11 cellular contexts compared by ENCODE assay signal in the genomic region with DNA sequence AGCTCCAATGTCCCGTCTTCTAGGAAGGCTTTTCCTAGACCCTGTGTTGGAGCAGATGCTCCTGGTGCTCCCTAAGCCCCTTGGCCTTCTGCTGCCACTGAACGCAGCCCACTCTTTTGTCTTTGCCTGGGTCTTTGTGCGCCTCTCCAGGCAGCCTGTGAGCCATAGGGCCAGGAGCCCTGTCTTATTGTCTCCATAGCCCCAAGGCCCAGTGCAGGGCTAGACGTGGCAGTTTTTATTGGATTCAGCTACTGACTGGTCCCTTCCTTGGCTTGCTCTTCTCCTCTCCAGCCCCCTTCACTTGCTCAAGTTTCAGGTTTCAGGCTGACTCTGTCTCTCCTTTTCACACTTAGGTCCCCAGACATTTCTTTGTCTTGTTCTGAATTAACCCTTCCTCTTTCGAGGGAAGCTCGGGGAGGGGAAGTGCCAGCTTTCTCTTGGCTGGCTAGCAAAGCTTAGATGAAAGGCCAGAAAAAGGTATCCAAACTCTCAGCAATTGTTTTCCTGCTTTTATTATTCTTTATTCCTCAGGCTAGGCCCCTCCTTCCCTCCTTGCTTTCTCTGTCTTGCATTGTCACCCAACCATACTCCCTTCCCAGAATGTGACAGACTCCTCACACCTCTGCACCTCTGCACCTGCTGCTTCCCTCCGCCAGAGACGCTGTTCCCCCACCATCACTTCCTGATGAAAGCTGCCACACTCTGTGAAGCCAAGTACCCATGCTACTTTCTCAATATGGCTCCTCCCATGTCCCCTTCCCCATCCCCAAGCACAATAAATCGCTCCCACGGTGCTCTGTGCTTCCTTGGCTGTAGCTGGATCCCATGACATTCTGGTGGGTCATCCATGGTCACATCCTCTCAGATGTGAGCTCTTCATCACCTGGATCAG.
A peak's percentile ranks its signal among the peaks of the same experiment; 100 is the strongest.
DNase-seq lines count a peak whose midpoint lies in the region; ATAC-seq, FAIRE-seq and TF ChIP-seq lines count a peak whose summit lies in the region.
"Had no signal": no experiment of that assay in that cellular context is flagged by ENCODE, and none has a peak within 500 bp of the region (broad histone marks: within the 10 kb centered on the region; RNA-seq: fewer than 3 reads in every experiment).

No MANE protein-coding gene starts in this region.

- no peak overlapping the region for H3K23ac ChIP-seq in H1 (ENCODE audit: insufficient read length)

- CTCF ChIA-PET in H1 (lab: Charles Lee; ENCODE audit: partially characterized antibody): interaction anchor here (0.6 to 3.9 kb wide), 30 partner anchors 8 to 531 kb away, joined by 3 to 24 read pairs (median 3); a partner anchor contains a TSS

- no peaks in the 10 kb centered on the region for H3K79me2 ChIP-seq in H1 (ENCODE audit: control insufficient read depth in 1 of 2, insufficient read depth in 2 of 2, low read length in 2 of 2)

- DNase-seq in GM12864 (ENCODE audit: low read depth) (peak; percentile 53), H1 (ENCODE audit: low read depth in 1 of 2, low spot score in 2 of 2) (no peak), right lobe of liver (no peak), foreskin melanocyte (no peak), thyroid gland (no peak), HK-2 (ENCODE audit: unreplicated experiment) (no peak)
- DNase-seq: EL had no signal

- H2BK120ac ChIP-seq in H1 (replicated peaks; ENCODE audit: low read depth, low read length): no peak overlapping the region

- H4K5ac ChIP-seq in H1 (ENCODE audit: insufficient read length, low read depth, low read length): no peak overlapping the region

- no peaks in the 10 kb centered on the region for H3K23me2 ChIP-seq in H1 (ENCODE audit: low read depth, low read length)

- no peaks in the 10 kb centered on the region for H3K9me3 ChIP-seq in H1 (ENCODE audit: insufficient read depth in 2 of 2, low read depth in 1 of 2, low read length in 1 of 2)
- no peaks in the 10 kb centered on the region for H3K9me3 ChIP-seq in right lobe of liver
- H3K9me3 ChIP-seq in thyroid gland: no peaks in the 10 kb centered on the region

- no peak overlapping the region for H3K14ac ChIP-seq in H1 (ENCODE audit: insufficient read length)

- H3K79me1 ChIP-seq in H1 (ENCODE audit: low read depth, low read length): no peaks in the 10 kb centered on the region

- H3K27me3 ChIP-seq in H1 (replicated peaks in 1 of 4; ENCODE audit: control insufficient read depth in 3 of 4, extremely low read depth in 1 of 4, insufficient read depth in 3 of 4, low read length in 3 of 4): peaks cover 0 to 2% (median 0%) of the 10 kb centered on the region in 4 experiments; a peak in 1 of 7 replicates
- H3K27me3 ChIP-seq in right lobe of liver: no peaks in the 10 kb centered on the region
- H3K27me3 ChIP-seq in thyroid gland: no peaks in the 10 kb centered on the region

- no peak overlapping the region for H4K8ac ChIP-seq in H1 (ENCODE audit: extremely low read depth, insufficient read depth, low read length)

- H3K4ac ChIP-seq in H1 (replicated peaks; ENCODE audit: insufficient read length, low read depth, low read length): no peak overlapping the region

- peak overlapping the region; percentile 42; the same call in 1 of the 2 replicates for H2BK12ac ChIP-seq in H1 (ENCODE audit: low read depth, low read length)

- no peaks in the 10 kb centered on the region for H4K20me1 ChIP-seq in H1 (replicated peaks in 1 of 2; ENCODE audit: control insufficient read depth in 1 of 2, insufficient read depth in 2 of 2, low read length in 2 of 2)

- 87% methylated on average over 10 of the region's 10 CpGs; no CpG with 5 or more reads in 1 of the 2 experiments for WGBS in H1 (ENCODE audit: extremely low coverage in 1 of 2, insufficient coverage in 1 of 2, insufficient read length in 1 of 2, insufficient replicate concordance in 2 of 2, low coverage in 1 of 2, low lambda C conversion rate in 2 of 2, missing lambda C conversion rate in 1 of 2), 2 experiments
- whole genome bisulfite sequencing in right lobe of liver (ENCODE audit: insufficient coverage, low coverage, low lambda C conversion rate, missing lambda C conversion rate): 80% methylated on average over 8 of the region's 10 CpGs
- WGBS in thyroid gland, 2 donors: 77 to 93% methylated on average over 10 of the region's 10 CpGs

- H3K27ac ChIP-seq in H1 (ENCODE audit: low read depth, low read length) (no peak overlapping the region), right lobe of liver (no peak overlapping the region), thyroid gland (no peak overlapping the region)
- H3K27ac ChIP-seq: VCaP had no signal

- peak overlapping the region; percentile 43; the same call in 1 of the 2 replicates for H3K18ac ChIP-seq in H1 (ENCODE audit: extremely low read depth, low read length)

- TF ChIP-seq RAD21 in H1 (IDR thresholded peaks at IDR 0.05 in 1 of 2, conservative IDR thresholded peaks at IDR 0.05 in 1 of 2; ENCODE audit: low read depth in 2 of 2, low read length in 2 of 2): peak; percentile 41 to 55

- TF ChIP-seq POLR2A in H1 (IDR thresholded peaks at IDR 0.05; ENCODE audit: control extremely low read depth in 1 of 2, low read depth in 2 of 2, low read length in 2 of 2): no peak
- TF ChIP-seq POLR2A in right lobe of liver (IDR thresholded peaks at IDR 0.05): no peak
- TF ChIP-seq POLR2A in thyroid gland (IDR thresholded peaks at IDR 0.05): no peak

- no peak overlapping the region for H3K4me2 ChIP-seq in H1 (ENCODE audit: insufficient read depth in 1 of 2, low read depth in 2 of 2, low read length in 2 of 2)

- H3K56ac ChIP-seq in H1 (replicated peaks; ENCODE audit: insufficient read length, low read depth, low read length): no peak overlapping the region

- no peak overlapping the region for H2AK5ac ChIP-seq in H1 (ENCODE audit: low read depth, low read length)

- H4K91ac ChIP-seq in H1 (replicated peaks; ENCODE audit: insufficient read length, low read length): peak overlapping the region; percentile 32

- H3K4me1 ChIP-seq in H1 (replicated peaks in 1 of 4; ENCODE audit: control insufficient read depth in 3 of 4, insufficient read depth in 4 of 4, low read length in 3 of 4) (peaks cover 0 to 6% (median 0%) of the 10 kb centered on the region in 4 experiments; a peak in 3 of 7 replicates), right lobe of liver (peaks cover 0 to 43% (median 15%) of the 10 kb centered on the region in 4 donors), thyroid gland (peaks cover 14 to 20% of the 10 kb centered on the region in 2 donors)

- H3K36me3 ChIP-seq in H1 (ENCODE audit: control insufficient read depth in 2 of 4, insufficient read depth in 4 of 4, low read length in 3 of 4) (no peaks in the 10 kb centered on the region), right lobe of liver (no peaks in the 10 kb centered on the region), thyroid gland (no peaks in the 10 kb centered on the region)

- POLR2A ChIA-PET in H1 (lab: Charles Lee; ENCODE audit: partially characterized antibody): interaction anchor here (0.6 to 2.3 kb wide), 3 partner anchors 11 to 59 kb away, joined by 3 to 8 read pairs (median 4); no protein-coding TSS in a partner anchor

- intact Hi-C loops in right lobe of liver (cut with DNase I) (no loop called here), thyroid gland (cut with DNase I) (no loop called here)

- 0 out of 2 replicates have a peak overlapping the region, but pooled peaks have one; percentile 2 for H2BK5ac ChIP-seq in H1 (ENCODE audit: low read depth, low read length)

- H3K4me3 ChIP-seq in GM12864 (ENCODE audit: low read depth, low read length) (no peak overlapping the region), H1 (ENCODE audit: extremely low read depth in 1 of 4, insufficient read depth in 2 of 4, low read depth in 3 of 4, low read length in 4 of 4) (no peak overlapping the region), right lobe of liver (no peak overlapping the region), thyroid gland (replicated peaks in 1 of 3) (no peak overlapping the region)

- no peak for FAIRE-seq in H1 (lab: Jason Lieb, UNC)
- FAIRE-seq: bronchial epithelial cell had no signal

- H2BK15ac ChIP-seq in H1 (ENCODE audit: low read length): peak overlapping the region; percentile 1

- peak overlapping the region; percentile 75; the same call in 1 of the 2 replicates for H2AFZ ChIP-seq in H1 (ENCODE audit: low read length)

- peak; percentile 57 for ATAC-seq in GM19397 (IDR thresholded peaks at IDR 0.05; ENCODE audit: unreplicated experiment)
- ATAC-seq in HG03196 (IDR thresholded peaks at IDR 0.05; ENCODE audit: unreplicated experiment): peak; percentile 52
- no peak for ATAC-seq in right lobe of liver

- H3K9ac ChIP-seq in H1 (replicated peaks in 1 of 4; ENCODE audit: extremely low read depth in 1 of 4, low read depth in 3 of 4, low read length in 3 of 4): no peak overlapping the region; a peak in 1 of 7 replicates

- H2BK20ac ChIP-seq in H1 (ENCODE audit: low read length): peak overlapping the region; percentile 17; the same call in 1 of the 2 replicates

- TF ChIP-seq CTCF in GM12864 (IDR thresholded peaks at IDR 0.05; ENCODE audit: low read depth, low read length, missing control alignments) (peak; percentile 99), H1 (IDR thresholded peaks at IDR 0.05; ENCODE audit: control extremely low read depth in 1 of 3, insufficient read depth in 1 of 3, low read depth in 1 of 3, low read length in 3 of 3) (peak; percentile 25 to 68 (median 64); a peak in 3 of 4 replicates), right lobe of liver (IDR thresholded peaks at IDR 0.05) (no peak), thyroid gland (IDR thresholded peaks at IDR 0.05) (no peak)

- no peak for TF ChIP-seq EP300 in H1 (IDR thresholded peaks at IDR 0.05; ENCODE audit: borderline replicate concordance in 1 of 2, low read depth in 2 of 2, low read length in 2 of 2)

TF ChIP-seq in H1, 55 proteins besides CTCF, POLR2A, EP300 and RAD21 (continues in another document):
- TF ChIP-seq SAP30 (IDR thresholded peaks at IDR 0.05; ENCODE audit: insufficient read depth, insufficient replicate concordance, low read length) (no peak), POLR2AphosphoS5 (IDR thresholded peaks at IDR 0.05; ENCODE audit: low read depth, low read length) (no peak), FOSL1 (IDR thresholded peaks at IDR 0.05; ENCODE audit: insufficient read depth, low read depth, low read length) (no peak), ZNF274 (IDR thresholded peaks at IDR 0.05; ENCODE audit: borderline replicate concordance, extremely low read depth, low read length) (no peak), ASH2L (IDR thresholded peaks at IDR 0.05; ENCODE audit: low read length) (no peak), CBX5 (IDR thresholded peaks at IDR 0.05; ENCODE audit: low read depth, low read length) (no peak)
- TF ChIP-seq, protein P1, sequence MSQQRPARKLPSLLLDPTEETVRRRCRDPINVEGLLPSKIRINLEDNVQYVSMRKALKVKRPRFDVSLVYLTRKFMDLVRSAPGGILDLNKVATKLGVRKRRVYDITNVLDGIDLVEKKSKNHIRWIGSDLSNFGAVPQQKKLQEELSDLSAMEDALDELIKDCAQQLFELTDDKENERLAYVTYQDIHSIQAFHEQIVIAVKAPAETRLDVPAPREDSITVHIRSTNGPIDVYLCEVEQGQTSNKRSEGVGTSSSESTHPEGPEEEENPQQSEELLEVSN (IDR thresholded peaks at IDR 0.05): peak; percentile 58
- TF ChIP-seq, protein P2, sequence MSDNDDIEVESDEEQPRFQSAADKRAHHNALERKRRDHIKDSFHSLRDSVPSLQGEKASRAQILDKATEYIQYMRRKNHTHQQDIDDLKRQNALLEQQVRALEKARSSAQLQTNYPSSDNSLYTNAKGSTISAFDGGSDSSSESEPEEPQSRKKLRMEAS (IDR thresholded peaks at IDR 0.05): peak; percentile 53; the same call in 1 of the 2 replicates

Comparison
In these comparisons a context has a peak if more than half of its experiments do, and no peak if none do; other contexts are left out.
1. CTCF ChIP-seq: peak in GM12864 (single experiment) and H1 (3 of 3); none in right lobe of liver (0 of 4) and thyroid gland (0 of 6).
2. ATAC-seq: peak in GM19397 (single experiment) and HG03196 (single experiment); none in right lobe of liver (0 of 4).